ENCODE assay signal across 8 cellular contexts in the genomic region with DNA sequence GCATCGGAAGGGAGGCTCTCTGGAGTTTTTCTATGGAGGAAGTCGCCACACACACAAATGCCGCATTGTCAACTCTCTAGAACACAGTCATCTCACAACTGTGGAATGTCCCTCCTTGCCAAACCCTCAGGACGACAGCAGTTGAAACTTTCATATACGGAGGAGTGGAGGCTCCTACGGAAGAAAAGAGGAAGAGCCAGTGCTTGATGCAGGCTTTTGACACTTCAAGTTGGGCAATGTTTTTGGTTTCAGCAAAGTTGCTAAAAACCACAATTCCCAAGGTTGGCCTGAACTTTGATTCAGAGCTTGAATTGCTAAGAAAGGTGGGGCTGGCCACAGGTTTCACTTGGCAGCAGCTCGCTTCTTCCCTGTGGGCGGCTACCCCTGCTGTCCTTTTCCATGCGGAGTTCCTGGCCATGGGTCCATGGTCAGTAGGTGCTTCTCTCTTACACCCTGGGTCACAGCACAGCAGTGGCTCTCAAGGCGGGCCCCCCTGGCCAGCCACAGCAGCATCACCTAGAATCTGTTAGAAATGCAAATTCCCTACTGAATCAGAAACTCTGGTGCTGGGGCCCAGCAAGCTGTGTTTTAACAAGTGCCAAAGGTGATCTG.
DNase-seq lines count a peak whose midpoint lies in the region; ATAC-seq lines count a peak whose summit lies in the region.

No MANE protein-coding gene starts in this region.

- ATAC-seq in HG03103 (IDR thresholded peaks at IDR 0.05; ENCODE audit: low read depth, unreplicated experiment): peak; percentile 53
- ATAC-seq in natural killer cell treated with Interleukin-12 subunit alpha and Interleukin-12 subunit beta and Interleukin-15 and Interleukin-18, amount 100 ng/mL, for 72 hours: peak; percentile 83 to 93

- intact Hi-C loops in activated CD4-positive, alpha-beta memory T cell treated with anti-CD3 and anti-CD28 coated beads for 36 hours (cut with micrococcal nuclease): loop anchor here (1.0 to 5.0 kb wide), 9 partner anchors 15 to 769 kb away; no protein-coding TSS in a partner anchor

- peaks cover 33% of the 10 kb centered on the region for H3K4me1 Mint-ChIP-seq in activated CD4-positive, alpha-beta memory T cell treated with anti-CD3 and anti-CD28 coated beads for 36 hours (ENCODE audit: low read depth)
- H3K4me1 Mint-ChIP-seq in natural killer cell treated with Interleukin-12 subunit alpha and Interleukin-12 subunit beta and Interleukin-15 and Interleukin-18, amount 100 ng/mL, for 72 hours (ENCODE audit: low read depth in 2 of 2): peaks cover 36 to 49% of the 10 kb centered on the region in 2 donors

- no peak overlapping the region for H3K4me3 Mint-ChIP-seq in activated CD4-positive, alpha-beta memory T cell treated with anti-CD3 and anti-CD28 coated beads for 36 hours
- peak overlapping the region; percentile 74 for H3K4me3 Mint-ChIP-seq in natural killer cell treated with Interleukin-12 subunit alpha and Interleukin-12 subunit beta and Interleukin-15 and Interleukin-18, amount 100 ng/mL, for 72 hours

- peaks cover 12% of the 10 kb centered on the region for H3K27me3 Mint-ChIP-seq in activated CD4-positive, alpha-beta memory T cell treated with anti-CD3 and anti-CD28 coated beads for 36 hours
- peaks cover 0 to 2% of the 10 kb centered on the region in 2 donors for H3K27me3 Mint-ChIP-seq in natural killer cell treated with Interleukin-12 subunit alpha and Interleukin-12 subunit beta and Interleukin-15 and Interleukin-18, amount 100 ng/mL, for 72 hours

- DNase-seq in stimulated activated naive CD4-positive, alpha-beta T cell treated with Interleukin-2 at 50 U/mL for 16 hours (lab: John Stamatoyannopoulos, UW): peak; percentile 25
- no peak for DNase-seq in stimulated activated naive CD4-positive, alpha-beta T cell (lab: John Stamatoyannopoulos, UW)
- peak; percentile 65 for DNase-seq in activated CD4-positive, alpha-beta memory T cell treated with anti-CD3 and anti-CD28 coated beads for 36 hours
- peak; percentile 85 for DNase-seq in natural killer cell treated with Interleukin-12 subunit alpha and Interleukin-12 subunit beta and Interleukin-15 and Interleukin-18, amount 100 ng/mL, for 72 hours (ENCODE audit: low spot score)
- DNase-seq in NCI-H146 treated with DMSO at 0.1 percent for 48 hours (lab: John Stamatoyannopoulos, UW; ENCODE audit: unreplicated experiment): no peak
- DNase-seq in NCI-H524 treated with DMSO at 0.1 percent for 48 hours (lab: John Stamatoyannopoulos, UW): no peak
- DNase-seq in amygdala (lab: John Stamatoyannopoulos, UW): no peak

- H3K9me3 Mint-ChIP-seq in activated CD4-positive, alpha-beta memory T cell treated with anti-CD3 and anti-CD28 coated beads for 36 hours: no peaks in the 10 kb centered on the region
- no peaks in the 10 kb centered on the region for H3K9me3 Mint-ChIP-seq in natural killer cell treated with Interleukin-12 subunit alpha and Interleukin-12 subunit beta and Interleukin-15 and Interleukin-18, amount 100 ng/mL, for 72 hours

- peak overlapping the region; percentile 66 for H3K27ac Mint-ChIP-seq in activated CD4-positive, alpha-beta memory T cell treated with anti-CD3 and anti-CD28 coated beads for 36 hours
- H3K27ac Mint-ChIP-seq in natural killer cell treated with Interleukin-12 subunit alpha and Interleukin-12 subunit beta and Interleukin-15 and Interleukin-18, amount 100 ng/mL, for 72 hours: peak overlapping the region; percentile 84 to 88

- POLR2A ChIA-PET in activated CD4-positive, alpha-beta memory T cell treated with anti-CD3 and anti-CD28 coated beads for 36 hours (lab: Charles Lee): interaction anchor here (0.7 to 1.5 kb wide), 6 partner anchors 15 to 908 kb away, joined by 3 to 8 read pairs (median 4); partner anchors contain the start of gene ID2

- no peaks in the 10 kb centered on the region for H3K36me3 Mint-ChIP-seq in activated CD4-positive, alpha-beta memory T cell treated with anti-CD3 and anti-CD28 coated beads for 36 hours
- H3K36me3 Mint-ChIP-seq in natural killer cell treated with Interleukin-12 subunit alpha and Interleukin-12 subunit beta and Interleukin-15 and Interleukin-18, amount 100 ng/mL, for 72 hours: peaks cover 6% of the 10 kb centered on the region

- CTCF ChIA-PET in activated CD4-positive, alpha-beta memory T cell treated with anti-CD3 and anti-CD28 coated beads for 36 hours (lab: Charles Lee): interaction anchor here (0.9 to 2.0 kb wide), 3 partner anchors 52 to 101 kb away, joined by 3 to 7 read pairs (median 5); no protein-coding TSS in a partner anchor

Comparison
In these comparisons a context has a peak if more than half of its experiments do, and no peak if none do; other contexts are left out.
1. DNase-seq: peak in stimulated activated naive CD4-positive, alpha-beta T cell treated with Interleukin-2 at 50 U/mL for 16 hours (single experiment), activated CD4-positive, alpha-beta memory T cell treated with anti-CD3 and anti-CD28 coated beads for 36 hours (single experiment) and natural killer cell treated with Interleukin-12 subunit alpha and Interleukin-12 subunit beta and Interleukin-15 and Interleukin-18, amount 100 ng/mL, for 72 hours (single experiment); none in stimulated activated naive CD4-positive, alpha-beta T cell (0 of 6), NCI-H146 treated with DMSO at 0.1 percent for 48 hours (single experiment), NCI-H524 treated with DMSO at 0.1 percent for 48 hours (single experiment) and amygdala (0 of 56).